In the genomic region with DNA sequence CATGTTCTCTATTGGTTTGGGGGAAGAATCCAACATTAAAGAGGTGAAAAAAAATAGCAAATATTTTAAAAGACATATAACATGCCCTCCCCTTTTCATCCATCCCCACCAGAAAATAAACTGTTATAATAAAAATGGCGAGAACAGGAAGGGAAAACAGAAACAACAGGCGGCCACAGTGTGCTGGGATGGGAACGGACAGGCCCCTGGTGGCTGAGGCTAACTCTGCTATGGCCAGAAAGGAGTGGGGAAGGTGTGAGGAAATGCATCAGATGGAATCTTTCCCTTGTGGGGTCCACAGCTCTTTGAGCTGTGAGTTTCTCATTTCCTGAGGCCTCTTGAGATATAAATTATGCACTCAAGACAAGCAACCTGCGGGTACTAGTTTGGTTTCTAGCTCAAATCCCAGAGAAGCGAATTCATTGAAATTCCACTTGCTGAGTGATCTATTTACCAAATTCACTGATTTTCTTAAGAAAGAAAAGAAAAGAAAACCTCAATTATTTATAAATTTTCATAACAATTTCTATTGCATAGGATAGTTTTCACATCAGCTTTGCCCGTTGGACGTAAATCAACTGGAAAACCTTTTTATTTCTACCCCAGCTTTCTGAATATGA, we compare ENCODE assay signal across 19 cellular contexts.
"Had no signal": no experiment of that assay in that cellular context is flagged by ENCODE, and none has a peak within 500 bp of the region (broad histone marks: within the 10 kb centered on the region; RNA-seq: fewer than 3 reads in every experiment).

No MANE protein-coding gene starts in this region.

- H3K4me3 Mint-ChIP-seq: effector memory CD8-positive, alpha-beta T cell; natural killer cell treated with Interleukin-12 subunit alpha and Interleukin-12 subunit beta and Interleukin-15 and Interleukin-18, amount 100 ng/mL, for 72 hours; stimulated activated memory B cell treated with anti-CD40 and anti-IgM and Interleukin-4, amounts not matched to agents 10 μg/mL and 1 μg/mL and 100 μg/mL, for 72 hours; stimulated activated naive CD8-positive, alpha-beta T cell treated with anti-CD3 and anti-CD28 coated beads, Interleukin-15, Interleukin-2, amounts not matched to agents 100 ng/mL and 50 ng/mL, for 24 hours had no signal

- H3K9me3 ChIP-seq: pancreas, right lobe of liver, spleen, testis, transverse colon had no signal

- H3K4me3 ChIP-seq: pancreas, right lobe of liver, spleen, testis, transverse colon had no signal

- H3K27me3 Mint-ChIP-seq: effector memory CD8-positive, alpha-beta T cell; progenitor cell of endocrine pancreas; stimulated activated memory B cell treated with anti-CD40 and anti-IgM and Interleukin-4, amounts not matched to agents 10 μg/mL and 1 μg/mL and 100 μg/mL, for 72 hours; stimulated activated naive CD8-positive, alpha-beta T cell treated with anti-CD3 and anti-CD28 coated beads, Interleukin-15, Interleukin-2, amounts not matched to agents 100 ng/mL and 50 ng/mL, for 24 hours had no signal

- H3K36me3 ChIP-seq: pancreas, right lobe of liver, spleen, transverse colon had no signal

- H3K9me3 Mint-ChIP-seq: effector memory CD8-positive, alpha-beta T cell; stimulated activated naive CD8-positive, alpha-beta T cell treated with anti-CD3 and anti-CD28 coated beads, Interleukin-15, Interleukin-2, amounts not matched to agents 100 ng/mL and 50 ng/mL, for 24 hours had no signal

- H3K27me3 ChIP-seq: pancreas, right lobe of liver, spleen, testis, transverse colon had no signal

- H3K27ac ChIP-seq: foreskin keratinocyte, pancreas, right lobe of liver, spleen, transverse colon had no signal

- H3K4me1 Mint-ChIP-seq: stimulated activated memory B cell treated with anti-CD40 and anti-IgM and Interleukin-4, amounts not matched to agents 10 μg/mL and 1 μg/mL and 100 μg/mL, for 72 hours had no signal

- H3K4me1 ChIP-seq: foreskin keratinocyte, pancreas, right lobe of liver, spleen, testis had no signal

- DNase-seq: effector memory CD8-positive, alpha-beta T cell; erythroblast; foreskin keratinocyte; left colon; mammary epithelial cell; midbrain; occipital lobe; pancreas; right lobe of liver; spleen; stimulated activated CD4-positive, alpha-beta T cell treated with anti-CD3 and anti-CD28 coated beads, Interleukin-15, amount 100 ng/mL, for 24 hours; stimulated activated CD4-positive, alpha-beta T cell treated with anti-CD3 and anti-CD28 coated beads, Interleukin-1b, Interleukin-23, amount 100 ng/mL, for 48 hours; stimulated activated CD4-positive, alpha-beta T cell treated with anti-CD3 and anti-CD28 coated beads, Interleukin-4, amount 100 ng/mL, for 24 hours; transverse colon had no signal

- ATAC-seq: effector memory CD8-positive, alpha-beta T cell; foreskin keratinocyte; natural killer cell treated with Interleukin-12 subunit alpha and Interleukin-12 subunit beta and Interleukin-15 and Interleukin-18, amount 100 ng/mL, for 72 hours; pancreas; right lobe of liver; stimulated activated memory B cell treated with anti-CD40 and anti-IgM and Interleukin-4, amounts not matched to agents 10 μg/mL and 1 μg/mL and 100 μg/mL, for 72 hours had no signal

- H3K36me3 Mint-ChIP-seq: natural killer cell treated with Interleukin-12 subunit alpha and Interleukin-12 subunit beta and Interleukin-15 and Interleukin-18, amount 100 ng/mL, for 72 hours; stimulated activated memory B cell treated with anti-CD40 and anti-IgM and Interleukin-4, amounts not matched to agents 10 μg/mL and 1 μg/mL and 100 μg/mL, for 72 hours had no signal

- H3K27ac Mint-ChIP-seq: effector memory CD8-positive, alpha-beta T cell; natural killer cell treated with Interleukin-12 subunit alpha and Interleukin-12 subunit beta and Interleukin-15 and Interleukin-18, amount 100 ng/mL, for 72 hours; progenitor cell of endocrine pancreas; stimulated activated memory B cell treated with anti-CD40 and anti-IgM and Interleukin-4, amounts not matched to agents 10 μg/mL and 1 μg/mL and 100 μg/mL, for 72 hours; stimulated activated naive CD8-positive, alpha-beta T cell treated with anti-CD3 and anti-CD28 coated beads, Interleukin-15, Interleukin-2, amounts not matched to agents 100 ng/mL and 50 ng/mL, for 24 hours had no signal
